In genomic region chr22:31350410-31350863, GRCh38 we compare ENCODE assay signal across 10 cellular contexts. TPM values are rescaled to one million over a fixed set of nuclear protein-coding genes. Genes with fewer than 3 reads are reported as not detected.
DNase-seq lines count a peak whose midpoint lies in the region; ATAC-seq lines count a peak whose summit lies in the region.
"Had no signal": no experiment of that assay in that cellular context is flagged by ENCODE, and none has a peak within 500 bp of the region (broad histone marks: within the 10 kb centered on the region; RNA-seq: fewer than 3 reads in every experiment).

No MANE protein-coding gene starts in this region.

- no peaks in the 10 kb centered on the region for H3K9me3 ChIP-seq in aorta (ENCODE audit: control insufficient read depth, low read length)

- WGBS in aorta, 2 donors, result 62 to 66% methylated on average over 8 of the region's 8 CpGs

- H3K4me3 ChIP-seq in aorta (ENCODE audit: low read length in 2 of 2), result no peak overlapping the region
- H3K4me3 ChIP-seq: smooth muscle cell had no signal

- peak; percentile 28 for DNase-seq in Daoy (ENCODE audit: low read depth)
- peak; percentile 82 for DNase-seq in NCI-H1694 (lab: John Stamatoyannopoulos, UW)
- peak; percentile 67 for DNase-seq in astrocyte of the hippocampus (ENCODE audit: low read depth, low spot score)
- DNase-seq in mucosa of gallbladder (ENCODE audit: low spot score), result peak; percentile 48
- no peak for DNase-seq in aorta
- DNase-seq in activated CD8-positive, alpha-beta memory T cell treated with anti-CD3 and anti-CD28 coated beads, Interleukin-2, amount 50 U/mL, for 48 hours, result no peak
- DNase-seq: stimulated activated naive CD4-positive, alpha-beta T cell had no signal

- no peak overlapping the region for H3K27ac ChIP-seq in aorta (ENCODE audit: low read depth in 1 of 2, low read length in 2 of 2)

- H3K36me3 ChIP-seq in aorta (ENCODE audit: control insufficient read depth in 1 of 2, insufficient read depth in 2 of 2, low read length in 1 of 2), result no peaks in the 10 kb centered on the region

- ATAC-seq in aorta (ENCODE audit: low FRiP score), result no peak
- no peak for ATAC-seq in GM19035 (IDR thresholded peaks at IDR 0.05; ENCODE audit: unreplicated experiment)
- ATAC-seq in HG02970 (IDR thresholded peaks at IDR 0.05; ENCODE audit: low FRiP score, unreplicated experiment), result no peak

- H3K27me3 ChIP-seq in aorta (ENCODE audit: control insufficient read depth in 1 of 2, insufficient read depth in 2 of 2, low read length in 1 of 2), result no peaks in the 10 kb centered on the region

- H3K4me1 ChIP-seq in aorta (ENCODE audit: control insufficient read depth in 1 of 2, insufficient read depth in 2 of 2, low read length in 2 of 2), result no peaks in the 10 kb centered on the region

- intact Hi-C loops in aorta (cut with DNase I), result loop anchor here in 1 of 2 donors (10.0 kb wide), 1 partner anchor 274 kb away; no protein-coding TSS in a partner anchor

RNA-seq across cellular contexts. Expression of gene PATZ1, which starts 4.3 kb away (rescaled TPM):
- total RNA-seq in Daoy (2014; rRNA removed; shearing (Covaris generic)), result 18.8 and 19.5 TPM in 2 replicates
- 61.4 TPM for total RNA-seq in mucosa of gallbladder
- 10 to 100 TPM; 14.1 to 17.6 TPM for total RNA-seq in aorta
- polyA plus RNA-seq in aorta, result 10 to 100 TPM in 1 of 2 donors, 1 to 10 TPM in 1; 3.3 to 11.5 TPM

RNA-seq across cellular contexts. Expression of gene DRG1, which starts 49.0 kb away (rescaled TPM):
- total RNA-seq in Daoy (2014; rRNA removed; shearing (Covaris generic)), result 134 and 146 TPM in 2 replicates
- total RNA-seq in mucosa of gallbladder (45.6 TPM), aorta (10 to 100 TPM; 34.4 to 37.2 TPM)
- polyA plus RNA-seq in aorta, result 10 to 100 TPM; 45.2 to 58.2 TPM

RNA-seq across cellular contexts. Expression of gene PIK3IP1, which starts 58.1 kb away (rescaled TPM):
- 0.09 and 0.69 TPM in 2 replicates for total RNA-seq in Daoy (2014; rRNA removed; shearing (Covaris generic))
- total RNA-seq in mucosa of gallbladder (48.0 TPM), aorta (10 to 100 TPM; 14.1 to 41.6 TPM)
- polyA plus RNA-seq in aorta, result 10 to 100 TPM; 16.8 to 44.9 TPM

Comparison
In these comparisons a context has a peak if more than half of its experiments do, and no peak if none do; other contexts are left out.
1. DNase-seq: peak in Daoy (single experiment), NCI-H1694 (single experiment), astrocyte of the hippocampus (single experiment) and mucosa of gallbladder (single experiment); none in aorta (0 of 2) and activated CD8-positive, alpha-beta memory T cell treated with anti-CD3 and anti-CD28 coated beads, Interleukin-2, amount 50 U/mL, for 48 hours (single experiment).